In genomic region chr1:10475510-10475909, GRCh38 we compare ENCODE assay signal across 9 cellular contexts. TPM values are rescaled to one million over a fixed set of nuclear protein-coding genes. Genes with fewer than 3 reads are reported as not detected.
A peak's percentile ranks its signal among the peaks of the same experiment; 100 is the strongest.
DNase-seq lines count a peak whose midpoint lies in the region; ATAC-seq and TF ChIP-seq lines count a peak whose summit lies in the region.
"Had no signal": no experiment of that assay in that cellular context is flagged by ENCODE, and none has a peak within 500 bp of the region (broad histone marks: within the 10 kb centered on the region; RNA-seq: fewer than 3 reads in every experiment).

No MANE protein-coding gene starts in this region.

- peak overlapping the region; percentile 94 for H3K4me3 Mint-ChIP-seq in activated CD8-positive, alpha-beta T cell treated with anti-CD3 and anti-CD28 coated beads, Interleukin-2, amount 10 ng/mL, durations not matched to agents 7 days and 5 days
- H3K4me3 Mint-ChIP-seq in stimulated activated naive CD8-positive, alpha-beta T cell treated with anti-CD3 and anti-CD28 coated beads, Interleukin-15, amount 100 ng/mL, for 72 hours = peak overlapping the region; percentile 90 to 97

- no peaks in the 10 kb centered on the region for H3K9me3 ChIP-seq in iPS-18c (ENCODE audit: control insufficient read depth, insufficient read depth, low read length)

- H3K27ac Mint-ChIP-seq in activated CD8-positive, alpha-beta T cell treated with anti-CD3 and anti-CD28 coated beads, Interleukin-2, amount 10 ng/mL, durations not matched to agents 7 days and 5 days = peak overlapping the region; percentile 92
- H3K27ac Mint-ChIP-seq in stimulated activated naive CD8-positive, alpha-beta T cell treated with anti-CD3 and anti-CD28 coated beads, Interleukin-15, amount 100 ng/mL, for 72 hours = peak overlapping the region; percentile 94 to 96

- H3K4me3 ChIP-seq in iPS-18c (ENCODE audit: insufficient read depth, low read depth, low read length) = peak overlapping the region; percentile 65

- in situ Hi-C loops in GM13977 (cut with MboI; ENCODE audit: low pct_unique_long_range_greater_than_20kb, low sequenced_read_pairs, unreplicated experiment) = no loop called here

- peaks cover 3% of the 10 kb centered on the region for H3K36me3 Mint-ChIP-seq in activated CD8-positive, alpha-beta T cell treated with anti-CD3 and anti-CD28 coated beads, Interleukin-2, amount 10 ng/mL, durations not matched to agents 7 days and 5 days (ENCODE audit: low read depth)

- CTCF ChIA-PET in activated CD8-positive, alpha-beta T cell treated with anti-CD3 and anti-CD28 coated beads, Interleukin-2, amount 10 ng/mL, durations not matched to agents 7 days and 5 days (lab: Charles Lee) = interaction anchor here (0.7 to 1.3 kb wide), 6 partner anchors 10 to 46 kb away, joined by 3 to 5 read pairs (median 4); partner anchors contain the start of gene CENPS

- ATAC-seq in activated CD8-positive, alpha-beta T cell treated with anti-CD3 and anti-CD28 coated beads, Interleukin-2, amount 10 ng/mL, durations not matched to agents 7 days and 5 days = no peak
- peak; percentile 4 for ATAC-seq in stimulated activated naive CD8-positive, alpha-beta T cell treated with anti-CD3 and anti-CD28 coated beads, Interleukin-15, amount 100 ng/mL, for 72 hours
- ATAC-seq in GM19395 (IDR thresholded peaks at IDR 0.05; ENCODE audit: unreplicated experiment) (no peak), GM19452 (IDR thresholded peaks at IDR 0.05; ENCODE audit: unreplicated experiment) (no peak)

- TF ChIP-seq CTCF in GM13977 (IDR thresholded peaks at IDR 0.05; ENCODE audit: extremely low read depth, insufficient read depth, missing control alignments) = no peak

- H3K27me3 Mint-ChIP-seq in activated CD8-positive, alpha-beta T cell treated with anti-CD3 and anti-CD28 coated beads, Interleukin-2, amount 10 ng/mL, durations not matched to agents 7 days and 5 days (ENCODE audit: low read depth) = no peaks in the 10 kb centered on the region
- H3K27me3 Mint-ChIP-seq in stimulated activated naive CD8-positive, alpha-beta T cell treated with anti-CD3 and anti-CD28 coated beads, Interleukin-15, amount 100 ng/mL, for 72 hours = no peaks in the 10 kb centered on the region

- peaks cover 52% of the 10 kb centered on the region for H3K4me1 Mint-ChIP-seq in activated CD8-positive, alpha-beta T cell treated with anti-CD3 and anti-CD28 coated beads, Interleukin-2, amount 10 ng/mL, durations not matched to agents 7 days and 5 days (ENCODE audit: low read depth)
- peaks cover 59% of the 10 kb centered on the region for H3K4me1 Mint-ChIP-seq in stimulated activated naive CD8-positive, alpha-beta T cell treated with anti-CD3 and anti-CD28 coated beads, Interleukin-15, amount 100 ng/mL, for 72 hours

- POLR2A ChIA-PET in activated CD8-positive, alpha-beta T cell treated with anti-CD3 and anti-CD28 coated beads, Interleukin-2, amount 10 ng/mL, durations not matched to agents 7 days and 5 days (lab: Charles Lee) = interaction anchor here (0.8 to 1.5 kb wide), 4 partner anchors 10 to 45 kb away, joined by 3 to 6 read pairs (median 5); partner anchors contain the start of gene CENPS

- DNase-seq in HT-29 (ENCODE audit: low spot score) (peak; percentile 34), GM13977 (ENCODE audit: low spot score) (no peak), DMS153 treated with DMSO at 0.1 percent for 48 hours (lab: John Stamatoyannopoulos, UW; ENCODE audit: unreplicated experiment) (no peak)
- no peak for DNase-seq in activated CD8-positive, alpha-beta T cell treated with anti-CD3 and anti-CD28 coated beads, Interleukin-2, amount 10 ng/mL, durations not matched to agents 7 days and 5 days
- DNase-seq in stimulated activated naive CD8-positive, alpha-beta T cell treated with anti-CD3 and anti-CD28 coated beads, Interleukin-15, amount 100 ng/mL, for 72 hours = no peak

- no peaks in the 10 kb centered on the region for H3K9me3 Mint-ChIP-seq in activated CD8-positive, alpha-beta T cell treated with anti-CD3 and anti-CD28 coated beads, Interleukin-2, amount 10 ng/mL, durations not matched to agents 7 days and 5 days (ENCODE audit: insufficient read depth)
- H3K9me3 Mint-ChIP-seq in stimulated activated naive CD8-positive, alpha-beta T cell treated with anti-CD3 and anti-CD28 coated beads, Interleukin-15, amount 100 ng/mL, for 72 hours = no peaks in the 10 kb centered on the region

RNA-seq across cellular contexts. Expression of gene PEX14, which starts 0.8 kb away (rescaled TPM):
- 22.2 and 26.6 TPM in 2 replicates for total RNA-seq in HT-29 (2014; rRNA removed; shearing (Covaris generic))
- 10 to 100 TPM; 17.7 to 19.1 TPM for total RNA-seq in activated CD8-positive, alpha-beta T cell treated with anti-CD3 and anti-CD28 coated beads, Interleukin-2, amount 10 ng/mL, durations not matched to agents 7 days and 5 days

RNA-seq across cellular contexts. Expression of gene DFFA, which starts 3.2 kb away (rescaled TPM):
- 41.2 and 43.2 TPM in 2 replicates for total RNA-seq in HT-29 (2014; rRNA removed; shearing (Covaris generic))
- 10 to 100 TPM; 38.7 to 39.5 TPM for total RNA-seq in activated CD8-positive, alpha-beta T cell treated with anti-CD3 and anti-CD28 coated beads, Interleukin-2, amount 10 ng/mL, durations not matched to agents 7 days and 5 days

RNA-seq across cellular contexts. Expression of gene CORT, which starts 25.7 kb away (rescaled TPM):
- total RNA-seq in HT-29 (2014; rRNA removed; shearing (Covaris generic)) = 0.23 TPM in 1 of 2 replicates, not detected in the other
- under 1 TPM in 1 of 2 experiments, not detected in 1; 0.95 TPM for total RNA-seq in activated CD8-positive, alpha-beta T cell treated with anti-CD3 and anti-CD28 coated beads, Interleukin-2, amount 10 ng/mL, durations not matched to agents 7 days and 5 days
- total RNA-seq: LHCN-M2 had no signal

RNA-seq across cellular contexts. Expression of gene CENPS, which starts 45.3 kb away (rescaled TPM):
- 10.0 and 11.1 TPM in 2 replicates for total RNA-seq in HT-29 (2014; rRNA removed; shearing (Covaris generic))
- 10 to 100 TPM; 18.3 to 21.9 TPM for total RNA-seq in activated CD8-positive, alpha-beta T cell treated with anti-CD3 and anti-CD28 coated beads, Interleukin-2, amount 10 ng/mL, durations not matched to agents 7 days and 5 days
